Comparison of ENCODE assay signal across 1 cellular context in genomic region chr2:218805627-218806026, GRCh38.
TF ChIP-seq lines count a peak whose summit lies in the region.

No MANE protein-coding gene starts in this region.

TF ChIP-seq in K562, 482 proteins besides CTCF, POLR2A, EP300 and RAD21:
- TF ChIP-seq ETS2 (tag; IDR thresholded peaks at IDR 0.05; ENCODE audit: borderline replicate concordance, poor library complexity, severe bottlenecking) = no peak
- TF ChIP-seq KDM2B (CRISPR knock-in tag; IDR thresholded peaks at IDR 0.05) = no peak
- TF ChIP-seq KLF10 (CRISPR knock-in tag; IDR thresholded peaks at IDR 0.05) = no peak
- no peak for TF ChIP-seq TOE1 (IDR thresholded peaks at IDR 0.05; ENCODE audit: borderline replicate concordance)
- TF ChIP-seq TOE1 (CRISPR knock-in tag; IDR thresholded peaks at IDR 0.05; ENCODE audit: borderline replicate concordance, low read depth) = no peak
- no peak for TF ChIP-seq ATF1 (CRISPR knock-in tag; IDR thresholded peaks at IDR 0.05)
- TF ChIP-seq ATF1 (tag; IDR thresholded peaks at IDR 0.05) = no peak
- TF ChIP-seq GABPB1 (CRISPR knock-in tag; IDR thresholded peaks at IDR 0.05) = no peak
- TF ChIP-seq E2F8 (IDR thresholded peaks at IDR 0.05; ENCODE audit: low read depth, partially characterized antibody) = no peak
- no peak for TF ChIP-seq KLF1 (tag; IDR thresholded peaks at IDR 0.05)
- TF ChIP-seq TGIF2 (CRISPR knock-in tag; IDR thresholded peaks at IDR 0.05) = no peak
- no peak for TF ChIP-seq TSC22D4 (tag; IDR thresholded peaks at IDR 0.05)
- TF ChIP-seq TAL1 (IDR thresholded peaks at IDR 0.05) = no peak
- no peak for TF ChIP-seq NFATC3 (IDR thresholded peaks at IDR 0.05)
- no peak for TF ChIP-seq EP400 (IDR thresholded peaks at IDR 0.05)
- TF ChIP-seq DDX20 (tag; IDR thresholded peaks at IDR 0.05; ENCODE audit: low read depth) = no peak
- TF ChIP-seq NCOA4 (IDR thresholded peaks at IDR 0.05; ENCODE audit: partially characterized antibody) = no peak
- no peak for TF ChIP-seq THRA (IDR thresholded peaks at IDR 0.05)
- no peak for TF ChIP-seq CCNT2 (IDR thresholded peaks at IDR 0.05; ENCODE audit: borderline replicate concordance, extremely low read depth, insufficient read length, low read depth, low read length)
- TF ChIP-seq ZNF253 (CRISPR knock-in tag; conservative IDR thresholded peaks at IDR 0.05) = no peak
- TF ChIP-seq ZNF699 (CRISPR knock-in tag; IDR thresholded peaks at IDR 0.05; ENCODE audit: insufficient replicate concordance) = no peak
- no peak for TF ChIP-seq XRCC3 (IDR thresholded peaks at IDR 0.05)
